16 cellular contexts compared by ENCODE assay signal in the genomic region with DNA sequence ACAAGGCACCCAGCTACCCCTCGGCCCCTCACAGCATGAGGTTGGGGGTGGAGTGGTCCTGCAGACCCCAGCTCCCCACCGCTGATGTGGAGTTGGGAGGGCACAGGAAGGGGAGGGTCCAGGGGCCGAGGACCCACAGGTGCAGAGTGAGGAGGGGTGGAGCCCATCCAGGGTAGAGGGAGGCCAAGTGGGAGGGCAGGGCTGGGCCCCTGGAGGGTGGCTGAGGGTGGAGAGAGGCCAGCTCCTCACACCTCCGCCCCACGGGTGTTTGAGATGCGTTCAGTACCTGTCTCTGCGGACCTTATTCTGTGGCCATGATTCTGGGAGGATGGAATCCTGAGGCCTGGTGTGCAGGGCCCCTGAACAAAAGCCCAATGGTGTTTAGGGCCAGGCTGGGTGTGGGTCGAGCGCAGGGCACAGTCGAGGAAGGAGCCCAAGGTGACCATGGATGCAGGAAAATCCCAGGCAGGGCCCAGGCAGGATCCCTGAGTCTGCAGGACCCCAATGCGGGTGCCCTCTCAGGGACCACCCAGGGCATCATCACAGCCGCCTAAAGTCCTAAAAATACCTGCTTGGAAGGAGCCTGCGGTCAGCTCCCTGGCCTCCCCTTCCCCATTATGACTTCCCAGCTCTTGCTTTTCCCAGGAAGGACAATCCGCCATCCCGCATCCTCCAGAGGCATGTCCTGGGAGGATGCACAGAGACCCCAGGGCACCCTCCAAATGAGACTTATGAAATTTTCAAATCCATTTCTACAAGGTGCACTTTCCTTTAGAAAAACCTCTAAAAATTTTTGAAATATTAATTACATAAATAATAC.
DNase-seq lines count a peak whose midpoint lies in the region; ATAC-seq and TF ChIP-seq lines count a peak whose summit lies in the region.
"Had no signal": no experiment of that assay in that cellular context is flagged by ENCODE, and none has a peak within 500 bp of the region (broad histone marks: within the 10 kb centered on the region; RNA-seq: fewer than 3 reads in every experiment).

No MANE protein-coding gene starts in this region.

- H3K27me3 Mint-ChIP-seq in activated CD8-positive, alpha-beta memory T cell treated with anti-CD3 and anti-CD28 coated beads, Interleukin-2, amount 10 ng/mL, durations not matched to agents 7 days and 5 days: no peaks in the 10 kb centered on the region
- H3K27me3 Mint-ChIP-seq in stimulated activated naive CD8-positive, alpha-beta T cell treated with anti-CD3 and anti-CD28 coated beads, Interleukin-15, amount 100 ng/mL, for 72 hours: no peaks in the 10 kb centered on the region

- H3K4me3 Mint-ChIP-seq in activated CD8-positive, alpha-beta memory T cell treated with anti-CD3 and anti-CD28 coated beads, Interleukin-2, amount 10 ng/mL, durations not matched to agents 7 days and 5 days: no peak overlapping the region
- no peak overlapping the region for H3K4me3 Mint-ChIP-seq in stimulated activated naive CD8-positive, alpha-beta T cell treated with anti-CD3 and anti-CD28 coated beads, Interleukin-15, amount 100 ng/mL, for 72 hours
- H3K4me3 Mint-ChIP-seq: CD14-positive monocyte; CD8-positive, alpha-beta T cell had no signal

- H3K9me3 ChIP-seq in upper lobe of right lung (no peaks in the 10 kb centered on the region), gastrocnemius medialis (no peaks in the 10 kb centered on the region)
- H3K9me3 ChIP-seq: HAP-1 had no signal

- in situ Hi-C loops in gastrocnemius medialis (cut with MboI; ENCODE audit: low sequenced_read_pairs in 4 of 4): no loop called here

- H3K27me3 ChIP-seq in upper lobe of right lung (no peaks in the 10 kb centered on the region), gastrocnemius medialis (no peaks in the 10 kb centered on the region)

- H3K36me3 ChIP-seq in upper lobe of right lung (no peaks in the 10 kb centered on the region), gastrocnemius medialis (no peaks in the 10 kb centered on the region)
- H3K36me3 ChIP-seq: HAP-1 had no signal

- H3K9me3 Mint-ChIP-seq in activated CD8-positive, alpha-beta memory T cell treated with anti-CD3 and anti-CD28 coated beads, Interleukin-2, amount 10 ng/mL, durations not matched to agents 7 days and 5 days (ENCODE audit: low read depth): no peaks in the 10 kb centered on the region
- H3K9me3 Mint-ChIP-seq in stimulated activated naive CD8-positive, alpha-beta T cell treated with anti-CD3 and anti-CD28 coated beads, Interleukin-15, amount 100 ng/mL, for 72 hours: no peaks in the 10 kb centered on the region
- H3K9me3 Mint-ChIP-seq: CD8-positive, alpha-beta T cell had no signal

- no peak overlapping the region for H3K27ac Mint-ChIP-seq in activated CD8-positive, alpha-beta memory T cell treated with anti-CD3 and anti-CD28 coated beads, Interleukin-2, amount 10 ng/mL, durations not matched to agents 7 days and 5 days
- no peak overlapping the region for H3K27ac Mint-ChIP-seq in stimulated activated naive CD8-positive, alpha-beta T cell treated with anti-CD3 and anti-CD28 coated beads, Interleukin-15, amount 100 ng/mL, for 72 hours
- H3K27ac Mint-ChIP-seq: CD14-positive monocyte; CD8-positive, alpha-beta T cell had no signal

- peak; percentile 47 for DNase-seq in activated CD8-positive, alpha-beta memory T cell treated with anti-CD3 and anti-CD28 coated beads for 24 hours
- no peak for DNase-seq in activated CD8-positive, alpha-beta memory T cell treated with anti-CD3 and anti-CD28 coated beads, Interleukin-2, amount 10 ng/mL, durations not matched to agents 7 days and 5 days
- DNase-seq in stimulated activated naive CD8-positive, alpha-beta T cell treated with anti-CD3 and anti-CD28 coated beads, Interleukin-15, amount 100 ng/mL, for 72 hours: no peak
- no peak for DNase-seq in stimulated activated naive CD8-positive, alpha-beta T cell treated with anti-CD3 and anti-CD28 coated beads, Interleukin-15, Interleukin-2, amounts not matched to agents 100 U/mL and 50 U/mL, for 24 hours
- DNase-seq in upper lobe of right lung: no peak
- DNase-seq in gastrocnemius medialis: no peak
- DNase-seq in nucleus accumbens (lab: John Stamatoyannopoulos, UW): no peak
- DNase-seq: COR-L47, DMS153, DMS79 treated with DMSO at 0.1 percent for 48 hours, EL, GOT3 had no signal

- H3K36me3 Mint-ChIP-seq in activated CD8-positive, alpha-beta memory T cell treated with anti-CD3 and anti-CD28 coated beads, Interleukin-2, amount 10 ng/mL, durations not matched to agents 7 days and 5 days: no peaks in the 10 kb centered on the region
- H3K36me3 Mint-ChIP-seq: CD14-positive monocyte; CD8-positive, alpha-beta T cell had no signal

- H3K4me3 ChIP-seq in upper lobe of right lung (no peak overlapping the region), gastrocnemius medialis (no peak overlapping the region)
- H3K4me3 ChIP-seq: HAP-1 had no signal

- H3K27ac ChIP-seq in upper lobe of right lung (no peak overlapping the region), gastrocnemius medialis (no peak overlapping the region)
- H3K27ac ChIP-seq: 22Rv1 had no signal

- CTCF ChIA-PET in activated CD8-positive, alpha-beta memory T cell treated with anti-CD3 and anti-CD28 coated beads, Interleukin-2, amount 10 ng/mL, durations not matched to agents 7 days and 5 days (lab: Charles Lee): no interaction called here

- no peaks in the 10 kb centered on the region for H3K4me1 ChIP-seq in upper lobe of right lung
- no peaks in the 10 kb centered on the region for H3K4me1 ChIP-seq in gastrocnemius medialis
- H3K4me1 ChIP-seq: HAP-1 had no signal

- no peak for ATAC-seq in activated CD8-positive, alpha-beta memory T cell treated with anti-CD3 and anti-CD28 coated beads, Interleukin-2, amount 10 ng/mL, durations not matched to agents 7 days and 5 days
- peak; percentile 18 for ATAC-seq in stimulated activated naive CD8-positive, alpha-beta T cell treated with anti-CD3 and anti-CD28 coated beads, Interleukin-15, amount 100 ng/mL, for 72 hours
- no peak for ATAC-seq in stimulated activated naive CD8-positive, alpha-beta T cell treated with anti-CD3 and anti-CD28 coated beads, Interleukin-15, Interleukin-2, amounts not matched to agents 100 U/mL and 50 U/mL, for 24 hours
- ATAC-seq in upper lobe of right lung (peak; percentile 37), gastrocnemius medialis (no peak)
- ATAC-seq: CD8-positive, alpha-beta T cell had no signal

- no peak for TF ChIP-seq CTCF in upper lobe of right lung (IDR thresholded peaks at IDR 0.05)
- TF ChIP-seq CTCF in gastrocnemius medialis (IDR thresholded peaks at IDR 0.05 in 4 of 5, conservative IDR thresholded peaks at IDR 0.05 in 1 of 5): no peak

- no peak for TF ChIP-seq POLR2A in gastrocnemius medialis (IDR thresholded peaks at IDR 0.05)

- H3K4me1 Mint-ChIP-seq in activated CD8-positive, alpha-beta memory T cell treated with anti-CD3 and anti-CD28 coated beads, Interleukin-2, amount 10 ng/mL, durations not matched to agents 7 days and 5 days: no peaks in the 10 kb centered on the region
- no peaks in the 10 kb centered on the region for H3K4me1 Mint-ChIP-seq in stimulated activated naive CD8-positive, alpha-beta T cell treated with anti-CD3 and anti-CD28 coated beads, Interleukin-15, amount 100 ng/mL, for 72 hours
- H3K4me1 Mint-ChIP-seq: CD14-positive monocyte had no signal

- intact Hi-C loops in upper lobe of right lung (cut with DNase I) (no loop called here), gastrocnemius medialis (cut with DNase I; ENCODE audit: low total_unique reads) (no loop called here)

Comparison
In these comparisons a context has a peak if more than half of its experiments do, and no peak if none do; other contexts are left out.
1. ATAC-seq: peak in stimulated activated naive CD8-positive, alpha-beta T cell treated with anti-CD3 and anti-CD28 coated beads, Interleukin-15, amount 100 ng/mL, for 72 hours (single experiment) and upper lobe of right lung (single experiment); none in activated CD8-positive, alpha-beta memory T cell treated with anti-CD3 and anti-CD28 coated beads, Interleukin-2, amount 10 ng/mL, durations not matched to agents 7 days and 5 days (single experiment), stimulated activated naive CD8-positive, alpha-beta T cell treated with anti-CD3 and anti-CD28 coated beads, Interleukin-15, Interleukin-2, amounts not matched to agents 100 U/mL and 50 U/mL, for 24 hours (single experiment) and gastrocnemius medialis (0 of 2).